Comparison of ENCODE assay signal across 8 cellular contexts in genomic region chr7:25856056-25856780, GRCh38.
DNase-seq lines count a peak whose midpoint lies in the region; ATAC-seq and TF ChIP-seq lines count a peak whose summit lies in the region.

No MANE protein-coding gene starts in this region.

- ATAC-seq in HG03135 (IDR thresholded peaks at IDR 0.05; ENCODE audit: unreplicated experiment) = no peak
- no peak for ATAC-seq in GM18861 (IDR thresholded peaks at IDR 0.05; ENCODE audit: unreplicated experiment)

- H3K27me3 ChIP-seq in adipocyte (replicated peaks; ENCODE audit: control insufficient read depth, insufficient read depth, low read length) (no peaks in the 10 kb centered on the region), mucosa of stomach (ENCODE audit: control insufficient read depth, insufficient read depth, low read length) (peaks cover 99% of the 10 kb centered on the region)

- no peak overlapping the region for H3K27ac Mint-ChIP-seq in endothelial cell (ENCODE audit: unreplicated experiment)

- no peaks in the 10 kb centered on the region for H3K9me3 Mint-ChIP-seq in endothelial cell (ENCODE audit: unreplicated experiment)

- peaks cover 48% of the 10 kb centered on the region for H3K4me1 ChIP-seq in adipocyte (ENCODE audit: control insufficient read depth, insufficient read depth, low read length)
- H3K4me1 ChIP-seq in mucosa of stomach (ENCODE audit: control insufficient read depth, insufficient read depth, low read length) = peaks cover 17% of the 10 kb centered on the region

- TF ChIP-seq CTCF in LNCaP clone FGC (IDR thresholded peaks at IDR 0.05; ENCODE audit: control insufficient read depth, extremely low read depth, insufficient read depth) (no peak), endothelial cell (IDR thresholded peaks at IDR 0.05; ENCODE audit: unreplicated experiment) (no peak)

- peaks cover 40% of the 10 kb centered on the region for H3K4me1 Mint-ChIP-seq in endothelial cell (ENCODE audit: unreplicated experiment)

- H3K4me3 ChIP-seq in LNCaP clone FGC (ENCODE audit: low read depth, low read length) (peak overlapping the region; percentile 63), adipocyte (ENCODE audit: low read length) (peak overlapping the region; percentile 86), mucosa of stomach (ENCODE audit: low read length) (peak overlapping the region; percentile 18)

- DNase-seq in DMS 273 (lab: John Stamatoyannopoulos, UW; ENCODE audit: unreplicated experiment) = peak; percentile 89
- DNase-seq in LNCaP clone FGC (ENCODE audit: low read depth) = no peak
- DNase-seq in adipocyte (ENCODE audit: low read depth) = peak; percentile 67
- no peak for DNase-seq in GM19238 (ENCODE audit: insufficient read length, low spot score)
- DNase-seq in endothelial cell (ENCODE audit: low spot score) = no peak

- peak overlapping the region; percentile 95 for H3K9ac ChIP-seq in adipocyte (ENCODE audit: low read length)
- H3K9ac ChIP-seq in mucosa of stomach (ENCODE audit: low read length) = peak overlapping the region; percentile 1

- no peaks in the 10 kb centered on the region for H3K36me3 Mint-ChIP-seq in endothelial cell (ENCODE audit: low read depth, unreplicated experiment)

- H3K9me3 ChIP-seq in adipocyte (ENCODE audit: control insufficient read depth, low read length) (no peaks in the 10 kb centered on the region), mucosa of stomach (ENCODE audit: control insufficient read depth, low read length) (no peaks in the 10 kb centered on the region)

- H3K27me3 Mint-ChIP-seq in endothelial cell (ENCODE audit: unreplicated experiment) = peaks cover 10% of the 10 kb centered on the region

- H3K36me3 ChIP-seq in adipocyte (ENCODE audit: control insufficient read depth, insufficient read depth, low read length, severe bottlenecking) (no peaks in the 10 kb centered on the region), mucosa of stomach (ENCODE audit: control insufficient read depth, insufficient read depth, low read length) (no peaks in the 10 kb centered on the region)

- no peak overlapping the region for H3K4me3 Mint-ChIP-seq in endothelial cell (ENCODE audit: unreplicated experiment)

Comparison
In these comparisons a context has a peak if more than half of its experiments do, and no peak if none do; other contexts are left out.
1. DNase-seq: peak in DMS 273 (single experiment) and adipocyte (single experiment); none in LNCaP clone FGC (single experiment), GM19238 (single experiment) and endothelial cell (single experiment).
2. H3K4me3 ChIP-seq: peak in every context shown above with its lines; median percentile 86 in adipocyte; 63 in LNCaP clone FGC; 18 in mucosa of stomach.